1 cellular context compared by ENCODE assay signal in the genomic region with DNA sequence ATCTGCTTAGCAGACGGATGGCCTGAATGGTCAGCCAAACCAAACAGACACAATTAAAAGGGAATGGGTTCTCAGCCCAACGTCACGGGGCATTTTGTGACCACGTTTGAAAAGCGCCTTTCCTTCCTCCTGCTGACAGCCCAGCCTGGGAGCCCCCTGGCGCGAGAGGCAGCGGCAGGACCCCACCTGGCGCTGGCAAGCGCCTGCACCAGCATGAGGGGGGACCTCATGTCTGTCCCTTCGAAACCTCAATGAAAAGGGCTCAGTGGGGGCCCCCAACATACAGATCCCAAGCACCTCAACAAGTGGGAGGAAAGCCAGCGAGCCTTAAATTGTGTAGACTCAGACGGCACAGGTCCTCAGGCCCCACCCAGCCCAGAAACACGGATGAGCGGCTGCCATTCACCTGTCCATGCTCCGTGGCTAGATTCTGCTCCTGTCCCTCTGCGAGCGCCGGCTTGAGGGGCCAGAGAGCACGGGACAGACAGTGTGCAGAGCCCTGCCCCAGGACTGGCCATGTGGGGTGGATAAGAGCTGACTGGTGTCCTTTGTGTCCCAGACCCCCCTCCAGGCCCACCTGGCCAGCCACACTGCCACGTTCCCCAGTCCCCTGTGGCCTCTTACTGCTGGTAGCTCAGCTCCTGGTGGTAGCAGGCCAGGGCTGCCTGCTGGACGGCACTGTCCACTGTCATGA.
TF ChIP-seq lines count a peak whose summit lies in the region.

No MANE protein-coding gene starts in this region.

TF ChIP-seq in GM23338, 12 proteins besides CTCF, POLR2A, EP300 and RAD21 (continued from another document):
- TF ChIP-seq, protein P1, sequence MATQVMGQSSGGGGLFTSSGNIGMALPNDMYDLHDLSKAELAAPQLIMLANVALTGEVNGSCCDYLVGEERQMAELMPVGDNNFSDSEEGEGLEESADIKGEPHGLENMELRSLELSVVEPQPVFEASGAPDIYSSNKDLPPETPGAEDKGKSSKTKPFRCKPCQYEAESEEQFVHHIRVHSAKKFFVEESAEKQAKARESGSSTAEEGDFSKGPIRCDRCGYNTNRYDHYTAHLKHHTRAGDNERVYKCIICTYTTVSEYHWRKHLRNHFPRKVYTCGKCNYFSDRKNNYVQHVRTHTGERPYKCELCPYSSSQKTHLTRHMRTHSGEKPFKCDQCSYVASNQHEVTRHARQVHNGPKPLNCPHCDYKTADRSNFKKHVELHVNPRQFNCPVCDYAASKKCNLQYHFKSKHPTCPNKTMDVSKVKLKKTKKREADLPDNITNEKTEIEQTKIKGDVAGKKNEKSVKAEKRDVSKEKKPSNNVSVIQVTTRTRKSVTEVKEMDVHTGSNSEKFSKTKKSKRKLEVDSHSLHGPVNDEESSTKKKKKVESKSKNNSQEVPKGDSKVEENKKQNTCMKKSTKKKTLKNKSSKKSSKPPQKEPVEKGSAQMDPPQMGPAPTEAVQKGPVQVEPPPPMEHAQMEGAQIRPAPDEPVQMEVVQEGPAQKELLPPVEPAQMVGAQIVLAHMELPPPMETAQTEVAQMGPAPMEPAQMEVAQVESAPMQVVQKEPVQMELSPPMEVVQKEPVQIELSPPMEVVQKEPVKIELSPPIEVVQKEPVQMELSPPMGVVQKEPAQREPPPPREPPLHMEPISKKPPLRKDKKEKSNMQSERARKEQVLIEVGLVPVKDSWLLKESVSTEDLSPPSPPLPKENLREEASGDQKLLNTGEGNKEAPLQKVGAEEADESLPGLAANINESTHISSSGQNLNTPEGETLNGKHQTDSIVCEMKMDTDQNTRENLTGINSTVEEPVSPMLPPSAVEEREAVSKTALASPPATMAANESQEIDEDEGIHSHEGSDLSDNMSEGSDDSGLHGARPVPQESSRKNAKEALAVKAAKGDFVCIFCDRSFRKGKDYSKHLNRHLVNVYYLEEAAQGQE (IDR thresholded peaks at IDR 0.05; ENCODE audit: unreplicated experiment): no peak
- TF ChIP-seq STAT1 (IDR thresholded peaks at IDR 0.05; ENCODE audit: unreplicated experiment) (no peak), POLR2AphosphoS5 (IDR thresholded peaks at IDR 0.05; ENCODE audit: low read depth) (no peak), ZNF114 (CRISPR knock-in tag; IDR thresholded peaks at IDR 0.05) (no peak)
- TF ChIP-seq, protein P2, sequence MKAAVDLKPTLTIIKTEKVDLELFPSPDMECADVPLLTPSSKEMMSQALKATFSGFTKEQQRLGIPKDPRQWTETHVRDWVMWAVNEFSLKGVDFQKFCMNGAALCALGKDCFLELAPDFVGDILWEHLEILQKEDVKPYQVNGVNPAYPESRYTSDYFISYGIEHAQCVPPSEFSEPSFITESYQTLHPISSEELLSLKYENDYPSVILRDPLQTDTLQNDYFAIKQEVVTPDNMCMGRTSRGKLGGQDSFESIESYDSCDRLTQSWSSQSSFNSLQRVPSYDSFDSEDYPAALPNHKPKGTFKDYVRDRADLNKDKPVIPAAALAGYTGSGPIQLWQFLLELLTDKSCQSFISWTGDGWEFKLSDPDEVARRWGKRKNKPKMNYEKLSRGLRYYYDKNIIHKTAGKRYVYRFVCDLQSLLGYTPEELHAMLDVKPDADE (IDR thresholded peaks at IDR 0.05): no peak
